In genomic region chr2:174561283-174562275, GRCh38 we compare ENCODE assay signal across 8 cellular contexts. TPM values are rescaled to one million over a fixed set of nuclear protein-coding genes. Genes with fewer than 3 reads are reported as not detected.
DNase-seq lines count a peak whose midpoint lies in the region; ATAC-seq lines count a peak whose summit lies in the region.

No MANE protein-coding gene starts in this region.

- H3K27ac Mint-ChIP-seq in activated T-helper 17 cell treated with anti-CD3 and anti-CD28 coated beads, Interleukin-2, amount 50 U/mL, for 72 hours: peak overlapping the region; percentile 61

- H3K36me3 Mint-ChIP-seq in activated T-helper 17 cell treated with anti-CD3 and anti-CD28 coated beads, Interleukin-2, amount 50 U/mL, for 72 hours (ENCODE audit: low read depth): peaks cover 86% of the 10 kb centered on the region

- intact Hi-C loops in head of caudate nucleus (cut with DNase I): no loop called here

- H3K4me3 Mint-ChIP-seq in activated T-helper 17 cell treated with anti-CD3 and anti-CD28 coated beads, Interleukin-2, amount 50 U/mL, for 72 hours: no peak overlapping the region

- DNase-seq in DMS 273 treated with DMSO at 0.1 percent for 48 hours (lab: John Stamatoyannopoulos, UW) (peak; percentile 39), head of caudate nucleus (peak; percentile 51 to 95 (median 87)), pons (ENCODE audit: low spot score) (peak; percentile 99)
- no peak for DNase-seq in stimulated activated CD8-positive, alpha-beta memory T cell treated with anti-CD3 and anti-CD28 coated beads, Interleukin-4, amount 100 ng/mL, for 48 hours

- no peaks in the 10 kb centered on the region for H3K9me3 Mint-ChIP-seq in activated T-helper 17 cell treated with anti-CD3 and anti-CD28 coated beads, Interleukin-2, amount 50 U/mL, for 72 hours

- H3K27me3 Mint-ChIP-seq in activated T-helper 17 cell treated with anti-CD3 and anti-CD28 coated beads, Interleukin-2, amount 50 U/mL, for 72 hours: no peaks in the 10 kb centered on the region

- ATAC-seq in activated T-helper 17 cell treated with anti-CD3 and anti-CD28 coated beads, Interleukin-2, amount 50 U/mL, for 72 hours (replicated peaks): no peak
- no peak for ATAC-seq in HG03280 (IDR thresholded peaks at IDR 0.05; ENCODE audit: unreplicated experiment)
- no peak for ATAC-seq in HG03095 (IDR thresholded peaks at IDR 0.05; ENCODE audit: unreplicated experiment)
- ATAC-seq in GM21423 (IDR thresholded peaks at IDR 0.05; ENCODE audit: unreplicated experiment): no peak

- H3K4me1 Mint-ChIP-seq in activated T-helper 17 cell treated with anti-CD3 and anti-CD28 coated beads, Interleukin-2, amount 50 U/mL, for 72 hours: no peaks in the 10 kb centered on the region

RNA-seq across cellular contexts. Expression of gene WIPF1, which starts 36.0 kb away (rescaled TPM):
- total RNA-seq in activated T-helper 17 cell treated with anti-CD3 and anti-CD28 coated beads, Interleukin-2, amount 50 U/mL, for 72 hours: 100 to 1,000 TPM; 180 to 334 TPM
